ENCODE assay signal across 9 cellular contexts in the genomic region with DNA sequence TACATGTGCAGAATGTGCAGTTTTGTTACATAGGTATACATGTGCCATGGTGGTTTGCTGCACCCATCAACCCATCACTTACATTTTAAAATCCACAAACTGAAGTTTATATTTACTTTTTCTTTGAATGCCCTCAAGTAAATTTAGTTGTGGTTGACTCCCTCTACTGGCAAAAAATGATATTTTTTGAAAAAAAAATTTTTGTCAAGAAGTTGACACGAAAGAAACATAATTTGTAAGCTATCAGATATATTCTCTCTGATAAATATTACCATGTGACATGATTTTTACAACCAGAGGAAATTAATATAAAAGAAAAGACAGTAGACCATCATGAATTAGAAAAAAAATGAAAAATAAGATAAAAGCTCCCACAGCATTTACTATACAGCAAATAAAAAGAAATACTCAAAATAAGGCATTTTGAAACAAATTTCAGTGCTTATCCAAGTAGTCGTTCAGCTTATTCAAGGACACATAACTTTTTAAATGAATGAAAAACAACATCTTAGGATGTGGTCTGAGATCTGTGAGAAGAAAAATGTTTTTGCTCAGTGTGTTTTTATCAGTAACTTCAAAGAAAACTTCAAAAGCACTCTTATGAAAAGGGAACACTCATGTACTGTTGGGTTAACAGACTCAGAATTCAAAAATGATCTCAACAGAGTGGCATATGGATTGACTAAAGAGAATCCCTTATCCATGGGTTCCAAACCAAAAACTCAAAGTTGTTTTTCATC. TPM values are rescaled to one million over a fixed set of nuclear protein-coding genes. Genes with fewer than 3 reads are reported as not detected.
DNase-seq lines count a peak whose midpoint lies in the region; ATAC-seq, FAIRE-seq and TF ChIP-seq lines count a peak whose summit lies in the region.
"Had no signal": no experiment of that assay in that cellular context is flagged by ENCODE, and none has a peak within 500 bp of the region (broad histone marks: within the 10 kb centered on the region; RNA-seq: fewer than 3 reads in every experiment).

No MANE protein-coding gene starts in this region.

- intact Hi-C loops in Calu3 (cut with micrococcal nuclease; ENCODE audit: unreplicated experiment) = no loop called here

- H3K27me3 Mint-ChIP-seq in Calu3 (ENCODE audit: unreplicated experiment) = no peaks in the 10 kb centered on the region

- no peak overlapping the region for H3K4me3 ChIP-seq in MG63

- H3K4me1 Mint-ChIP-seq in Calu3 (ENCODE audit: low read depth, unreplicated experiment) = peaks cover 29% of the 10 kb centered on the region

- H3K27ac Mint-ChIP-seq in Calu3 (ENCODE audit: unreplicated experiment) = peak overlapping the region; percentile 7
- H3K27ac Mint-ChIP-seq: activated T-helper 2 cell treated with anti-CD3 and anti-CD28 coated beads, Interferon-gamma antibody, Interleukin-2, Interleukin-4, amounts not matched to agents 10 μg/mL and 5 μg/mL and 100 μg/mL, durations not matched to agents 14 hours and 24 hours and 36 hours had no signal

- CTCF ChIA-PET in Calu3 (lab: Charles Lee) = interaction anchor here (0.6 to 1.2 kb wide), 5 partner anchors 20 to 437 kb away, joined by 3 to 4 read pairs (median 3); no protein-coding TSS in a partner anchor

- H3K27me3 ChIP-seq in MG63 = peaks cover 7% of the 10 kb centered on the region

- no TSS peak for BruUV-seq in Calu3 (replicated peaks; lab: Mats Ljungman, UMichigan)

- no peaks in the 10 kb centered on the region for H3K36me3 Mint-ChIP-seq in Calu3 (ENCODE audit: insufficient read depth, unreplicated experiment)

- DNase-seq in Calu3 (no peak), HT-29 (ENCODE audit: low spot score) (peak; percentile 7), lung microvascular endothelial cell (ENCODE audit: low read depth in 2 of 2) (peak; percentile 18 to 19), MG63 (no peak), A172 (ENCODE audit: low spot score) (no peak)

- peak; percentile 84 for FAIRE-seq in TTC549 (lab: Jason Lieb, UNC)

- H3K4me3 Mint-ChIP-seq in Calu3 (ENCODE audit: low read depth, unreplicated experiment) = no peak overlapping the region

- H3K9me3 ChIP-seq in MG63 = peaks cover 4% of the 10 kb centered on the region; the same call in 1 of the 2 replicates

- H3K36me3 ChIP-seq in MG63 = no peaks in the 10 kb centered on the region

- TF ChIP-seq CTCF in Calu3 (IDR thresholded peaks at IDR 0.05; ENCODE audit: unreplicated experiment) = no peak

- H3K9me3 Mint-ChIP-seq in Calu3 (ENCODE audit: low read depth, unreplicated experiment) = no peaks in the 10 kb centered on the region
- H3K9me3 Mint-ChIP-seq: activated T-helper 2 cell treated with anti-CD3 and anti-CD28 coated beads, Interferon-gamma antibody, Interleukin-2, Interleukin-4, amounts not matched to agents 10 μg/mL and 5 μg/mL and 100 μg/mL, durations not matched to agents 14 hours and 24 hours and 36 hours had no signal

- ATAC-seq in GM19351 (IDR thresholded peaks at IDR 0.05; ENCODE audit: unreplicated experiment) (no peak), HG02571 (IDR thresholded peaks at IDR 0.05; ENCODE audit: unreplicated experiment) (no peak)

RNA-seq across cellular contexts. Expression of gene GRIP1, which starts 30.0 kb away (rescaled TPM):
- total RNA-seq in Calu3 (2022) (25.1 and 47.4 TPM in 2 replicates), lung microvascular endothelial cell (0.20 TPM in 1 of 2 replicates, not detected in the other)
- total RNA-seq in HT-29 (2014; rRNA removed; shearing (Covaris generic)) = 0.25 and 1.4 TPM in 2 replicates
- not detected in 2 replicates for total RNA-seq in MG63 (2014; rRNA removed; shearing (Covaris generic); ENCODE audit: low replicate concordance)
- not detected in 2 replicates for total RNA-seq in A172 (2014; rRNA removed; shearing (Covaris generic))
- total RNA-seq: activated T-helper 2 cell treated with anti-CD3 and anti-CD28 coated beads, Interferon-gamma antibody, Interleukin-2, Interleukin-4, amounts not matched to agents 10 μg/mL and 5 μg/mL and 100 μg/mL, durations not matched to agents 14 hours and 24 hours and 36 hours had no signal

Comparison
In these comparisons a context has a peak if more than half of its experiments do, and no peak if none do; other contexts are left out.
1. DNase-seq: peak in HT-29 (single experiment) and lung microvascular endothelial cell (2 of 2); none in Calu3 (single experiment), MG63 (single experiment) and A172 (single experiment).
2. RNA of gene GRIP1, which starts 30.0 kb away (total RNA-seq): 25.1 to 47.4 TPM in Calu3; 0.25 to 1.4 TPM in HT-29, 0.20 TPM in lung microvascular endothelial cell, not detected in MG63 and not detected in A172; every median in the first group is over 10 times any median in the second.